In genomic region chr19:21358768-21359451, GRCh38 we compare ENCODE assay signal across 8 cellular contexts. TPM values are rescaled to one million over a fixed set of nuclear protein-coding genes. Genes with fewer than 3 reads are reported as not detected.
DNase-seq lines count a peak whose midpoint lies in the region; ATAC-seq and TF ChIP-seq lines count a peak whose summit lies in the region.

ZNF738 (plus strand) TSS chr19:21359000; CDS start chr19:21359141, 141 bp downstream.

- no peak for TF ChIP-seq EP300 in Ishikawa (IDR thresholded peaks at IDR 0.05; ENCODE audit: borderline replicate concordance)

- no peaks in the 10 kb centered on the region for H3K27me3 ChIP-seq in Peyer's patch

- peak; percentile 71 for DNase-seq in DMS153 treated with DMSO at 0.1 percent for 48 hours (lab: John Stamatoyannopoulos, UW; ENCODE audit: unreplicated experiment)
- peak; percentile 88 to 96 (median 88) for DNase-seq in Peyer's patch
- peak; percentile 73 for DNase-seq in activated T-helper 9 cell treated with anti-CD3 and anti-CD28 coated beads, Interleukin-2, amount 50 U/mL, for 16 hours (ENCODE audit: low read depth)
- DNase-seq in fibroblast of the aortic adventitia (ENCODE audit: low read depth), result peak; percentile 95
- peak; percentile 90 for DNase-seq in natural killer cell treated with Interleukin-12 subunit alpha and Interleukin-12 subunit beta and Interleukin-15 and Interleukin-18, amount 100 ng/mL, for 72 hours (ENCODE audit: low spot score)
- peak; percentile 83 for DNase-seq in stimulated activated naive CD4-positive, alpha-beta T cell treated with Interleukin-2 at 50 U/mL for 16 hours (lab: John Stamatoyannopoulos, UW)

- H3K9me3 Mint-ChIP-seq in natural killer cell treated with Interleukin-12 subunit alpha and Interleukin-12 subunit beta and Interleukin-15 and Interleukin-18, amount 100 ng/mL, for 72 hours, result no peaks in the 10 kb centered on the region

- TF ChIP-seq POLR2A in Peyer's patch (IDR thresholded peaks at IDR 0.05), result peak in 1 of 2 donors; percentile 26

- peak within 1 kb of the TSS; percentile 67 to 86 (median 80) for H3K27ac ChIP-seq in Peyer's patch

- H3K4me3 ChIP-seq in Peyer's patch (peak within 1 kb of the TSS; percentile 60 to 85 (median 74)), fibroblast of the aortic adventitia (ENCODE audit: low read depth, low read length) (peak within 1 kb of the TSS; percentile 89)

- H3K36me3 ChIP-seq in Peyer's patch, result peaks cover 0 to 10% (median 0%) of the 10 kb centered on the region in 3 donors

- peaks cover 14% of the 10 kb centered on the region for H3K36me3 Mint-ChIP-seq in natural killer cell treated with Interleukin-12 subunit alpha and Interleukin-12 subunit beta and Interleukin-15 and Interleukin-18, amount 100 ng/mL, for 72 hours

- no peaks in the 10 kb centered on the region for H3K9me3 ChIP-seq in Peyer's patch

- H3K27me3 Mint-ChIP-seq in natural killer cell treated with Interleukin-12 subunit alpha and Interleukin-12 subunit beta and Interleukin-15 and Interleukin-18, amount 100 ng/mL, for 72 hours, result no peaks in the 10 kb centered on the region

- peaks cover 4 to 8% of the 10 kb centered on the region in 2 donors for H3K4me1 Mint-ChIP-seq in natural killer cell treated with Interleukin-12 subunit alpha and Interleukin-12 subunit beta and Interleukin-15 and Interleukin-18, amount 100 ng/mL, for 72 hours (ENCODE audit: low read depth in 2 of 2)

- H3K4me1 ChIP-seq in Peyer's patch, result no peaks in the 10 kb centered on the region

- peak within 1 kb of the TSS; percentile 88 to 96 for H3K27ac Mint-ChIP-seq in natural killer cell treated with Interleukin-12 subunit alpha and Interleukin-12 subunit beta and Interleukin-15 and Interleukin-18, amount 100 ng/mL, for 72 hours

- no peak for TF ChIP-seq RAD21 in Ishikawa (IDR thresholded peaks at IDR 0.05; ENCODE audit: low read depth)

- peak; percentile 95 for ATAC-seq in GM21576 (IDR thresholded peaks at IDR 0.05; ENCODE audit: unreplicated experiment)
- peak; percentile 98 to 99 for ATAC-seq in natural killer cell treated with Interleukin-12 subunit alpha and Interleukin-12 subunit beta and Interleukin-15 and Interleukin-18, amount 100 ng/mL, for 72 hours

- TF ChIP-seq CTCF in Peyer's patch (IDR thresholded peaks at IDR 0.05), result no peak
- TF ChIP-seq CTCF in fibroblast of the aortic adventitia (IDR thresholded peaks at IDR 0.05; ENCODE audit: insufficient read depth, low read length), result no peak

- H3K4me3 Mint-ChIP-seq in natural killer cell treated with Interleukin-12 subunit alpha and Interleukin-12 subunit beta and Interleukin-15 and Interleukin-18, amount 100 ng/mL, for 72 hours, result peak within 1 kb of the TSS; percentile 93

TF ChIP-seq in Ishikawa, 13 proteins besides CTCF, POLR2A, EP300 and RAD21:
- peak; percentile 74 for TF ChIP-seq TAF1 (IDR thresholded peaks at IDR 0.05; ENCODE audit: low read depth)
- peak; percentile 74 for TF ChIP-seq YY1 (IDR thresholded peaks at IDR 0.05; ENCODE audit: low read depth)
- no peak for TF ChIP-seq REST (IDR thresholded peaks at IDR 0.05; ENCODE audit: low read depth)
- TF ChIP-seq EGR1 (IDR thresholded peaks at IDR 0.05), result no peak

RNA-seq across cellular contexts. Expression of gene ZNF738, which starts in this region (rescaled TPM):
- total RNA-seq in Peyer's patch (10 to 100 TPM in 2 of 4 donors, 1 to 10 TPM in 2; 1.8 to 18.2 (median 7.5) TPM), fibroblast of the aortic adventitia (ENCODE audit: low replicate concordance) (2.9 and 6.4 TPM in 2 replicates)
- 10 to 100 TPM in 1 of 2 donors, 1 to 10 TPM in 1; 9.7 to 17.2 TPM for total RNA-seq in natural killer cell treated with Interleukin-12 subunit alpha and Interleukin-12 subunit beta and Interleukin-15 and Interleukin-18, amount 100 ng/mL, for 72 hours

Comparison
In these comparisons a context has a peak if more than half of its experiments do, and no peak if none do; other contexts are left out.
1. Peak in every context shown above with its lines: DNase-seq, ATAC-seq, H3K4me3 ChIP-seq and H3K27ac ChIP-seq.